In genomic region chr20:24480523-24480922, GRCh38 we compare ENCODE assay signal across 37 cellular contexts. TPM values are rescaled to one million over a fixed set of nuclear protein-coding genes. Genes with fewer than 3 reads are reported as not detected.
"Had no signal": no experiment of that assay in that cellular context is flagged by ENCODE, and none has a peak within 500 bp of the region (broad histone marks: within the 10 kb centered on the region; RNA-seq: fewer than 3 reads in every experiment).

No MANE protein-coding gene starts in this region.

- H3K27me3 ChIP-seq: MG63 had no signal

- DNase-seq: Karpas-422, Kasumi-1, KG1, MG63, MM.1S, MV-4-11, NCI-H1048, NCI-H1092, NCI-H1092 treated with DMSO at 0.1 percent for 48 hours, NCI-H1105, NCI-H1105 treated with DMSO at 0.1 percent for 48 hours, NCI-H1417, NCI-H1417 treated with DMSO at 0.1 percent for 48 hours, NCI-H1436, NCI-H1436 treated with DMSO at 0.1 percent for 48 hours, NCI-H146, NCI-H1694, NCI-H1694 treated with DMSO at 0.1 percent for 48 hours, NCI-H187, NCI-H187 treated with DMSO at 0.1 percent for 48 hours, NCI-H1930, NCI-H2029, NCI-H2029 treated with DMSO at 0.1 percent for 48 hours, NCI-H2081, NCI-H2081 treated with DMSO at 0.1 percent for 48 hours, NCI-H2107, NCI-H2171, NCI-H2171 treated with DMSO at 0.1 percent for 48 hours, NCI-H2227 treated with DMSO at 0.1 percent for 48 hours, NCI-H226, NCI-H345, NCI-H446, NCI-H446 treated with DMSO at 0.1 percent for 48 hours, NCI-H510A had no signal

- H3K9me3 ChIP-seq: MG63 had no signal

- H3K4me2 ChIP-seq: KMS-11 had no signal

- H3K36me3 ChIP-seq: MG63 had no signal

- H3K9ac ChIP-seq: KMS-11 had no signal

- H3K4me3 ChIP-seq: MG63 had no signal

- H3K27ac ChIP-seq: KMS-11 had no signal

RNA-seq across cellular contexts. Expression of gene SYNDIG1, which starts 11.1 kb away (rescaled TPM):
- total RNA-seq: M059J, NCI-H460 had no signal
